In the genomic region with DNA sequence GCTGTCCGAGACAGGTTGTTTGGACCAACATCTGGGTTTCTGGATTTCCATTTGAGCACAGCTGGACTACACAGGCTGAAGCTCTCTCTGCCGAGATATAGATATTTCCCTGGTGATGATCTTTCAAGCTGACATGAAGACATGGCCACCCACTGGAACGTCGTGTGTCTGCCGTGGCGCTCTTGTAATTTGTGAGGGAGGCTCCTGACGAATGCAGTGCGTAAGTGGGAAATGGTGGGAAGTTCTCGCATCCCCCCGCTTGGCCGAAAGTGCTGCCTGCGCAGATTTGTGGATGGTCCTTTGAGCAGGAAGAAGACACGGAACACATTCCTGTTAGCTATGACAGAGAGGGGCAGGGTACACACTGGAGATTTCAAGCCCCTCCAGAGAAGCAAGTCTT, we compare ENCODE assay signal across 2 cellular contexts.
DNase-seq lines count a peak whose midpoint lies in the region.
"Not testable (repeated sequence)": the region's sequence is repeated elsewhere in the genome, so short reads cannot be mapped to it uniquely, and the experiment has no call there.

No MANE protein-coding gene starts in this region.

- DNase-seq in head of caudate nucleus (peak in 22 of 42 donors; percentile 10 to 64 (median 32)), putamen (ENCODE audit: low spot score) (peak; percentile 12)

- intact Hi-C loops in head of caudate nucleus (cut with DNase I) = not testable (repeated sequence)
